19 cellular contexts compared by ENCODE assay signal in the genomic region with DNA sequence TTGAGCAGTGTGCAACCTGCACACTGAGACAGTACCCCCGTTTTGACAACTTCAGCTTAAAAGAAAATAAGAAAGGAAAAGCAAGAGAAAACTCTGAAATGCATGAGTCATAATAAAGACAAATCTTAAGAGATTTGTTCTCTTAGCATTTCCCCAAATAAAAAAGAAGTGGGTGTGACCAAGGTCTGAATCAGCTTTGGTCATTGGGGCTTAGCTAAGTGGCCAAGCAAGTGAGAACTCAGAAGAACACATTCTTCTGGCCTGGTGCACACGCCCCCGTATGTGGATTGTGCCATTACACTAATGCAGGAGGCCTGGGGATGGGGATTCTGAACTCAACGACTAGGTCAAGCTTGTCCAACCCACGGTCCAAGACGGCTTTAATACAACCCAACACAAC. TPM values are rescaled to one million over a fixed set of nuclear protein-coding genes. Genes with fewer than 3 reads are reported as not detected.
DNase-seq lines count a peak whose midpoint lies in the region; ATAC-seq and TF ChIP-seq lines count a peak whose summit lies in the region.
"Had no signal": no experiment of that assay in that cellular context is flagged by ENCODE, and none has a peak within 500 bp of the region (broad histone marks: within the 10 kb centered on the region; RNA-seq: fewer than 3 reads in every experiment).

No MANE protein-coding gene starts in this region.

- no peak overlapping the region for H3K9ac ChIP-seq in skeletal muscle satellite cell (ENCODE audit: low read depth, low read length)
- H3K9ac ChIP-seq: BLaER1 treated with 17β-estradiol and CSF1 and Interleukin-3, amounts not matched to agents 10 nM and 100 nM had no signal

- intact Hi-C loops in left cardiac atrium (cut with DNase I) = no loop called here

- no peak for TF ChIP-seq CTCF in fibroblast of pulmonary artery (IDR thresholded peaks at IDR 0.05; ENCODE audit: low read length, missing control alignments)

- no peaks in the 10 kb centered on the region for H3K36me3 ChIP-seq in skeletal muscle satellite cell (ENCODE audit: insufficient read depth, low read length)
- H3K36me3 ChIP-seq: BLaER1 treated with 17β-estradiol and CSF1 and Interleukin-3, amounts not matched to agents 10 nM and 100 nM; uterus had no signal

- H3K4me3 ChIP-seq in fibroblast of pulmonary artery (replicated peaks; ENCODE audit: low read depth, low read length) (no peak overlapping the region), skeletal muscle satellite cell (ENCODE audit: low read length) (no peak overlapping the region)
- H3K4me3 ChIP-seq: BLaER1 treated with 17β-estradiol and CSF1 and Interleukin-3, amounts not matched to agents 10 nM and 100 nM; SK-N-MC; uterus had no signal

- DNase-seq in EH (ENCODE audit: low read depth) (peak; percentile 80), amniotic epithelial cell (ENCODE audit: low read depth) (peak; percentile 71), fibroblast of pulmonary artery (ENCODE audit: low read depth) (peak; percentile 32), T1000 (lab: John Stamatoyannopoulos, UW) (no peak), left cardiac atrium (no peak), H4 (ENCODE audit: low spot score) (no peak)
- DNase-seq: activated naive CD8-positive, alpha-beta T cell treated with anti-CD3 and anti-CD28 coated beads, Interleukin-2, amount 10 ng/mL, durations not matched to agents 7 days and 5 days; activated T-cell treated with anti-CD3 and anti-CD28 coated beads, Interleukin-2, amount 50 U/mL, for 1 hour; DMS53; NCI-H1694 treated with DMSO at 0.1 percent for 48 hours; NCI-H524 treated with DMSO at 0.1 percent for 48 hours; stimulated activated CD4-positive, alpha-beta T cell treated with anti-CD3 and anti-CD28 coated beads, Interleukin-15, amount 100 ng/mL, for 24 hours; uterus had no signal

- no peaks in the 10 kb centered on the region for H3K27me3 ChIP-seq in skeletal muscle satellite cell (ENCODE audit: control insufficient read depth, insufficient read depth, low read length)
- H3K27me3 ChIP-seq: BLaER1 treated with 17β-estradiol and CSF1 and Interleukin-3, amounts not matched to agents 10 nM and 100 nM; uterus had no signal

- ATAC-seq in left cardiac atrium = no peak
- ATAC-seq in GM19467 (IDR thresholded peaks at IDR 0.05; ENCODE audit: unreplicated experiment) = no peak
- ATAC-seq: left lobe of liver had no signal

- H3K4me1 ChIP-seq in skeletal muscle satellite cell (ENCODE audit: control insufficient read depth, insufficient read depth, low read length) = peaks cover 16% of the 10 kb centered on the region
- H3K4me1 ChIP-seq: BLaER1 treated with 17β-estradiol and CSF1 and Interleukin-3, amounts not matched to agents 10 nM and 100 nM had no signal

- no peaks in the 10 kb centered on the region for H3K9me3 ChIP-seq in skeletal muscle satellite cell (replicated peaks; ENCODE audit: low read length)
- H3K9me3 ChIP-seq: BLaER1 treated with 17β-estradiol and CSF1 and Interleukin-3, amounts not matched to agents 10 nM and 100 nM; uterus had no signal

- H3K4me2 ChIP-seq in skeletal muscle satellite cell (ENCODE audit: low read length) = peak overlapping the region; percentile 32
- H3K4me2 ChIP-seq: BLaER1 treated with 17β-estradiol and CSF1 and Interleukin-3, amounts not matched to agents 10 nM and 100 nM had no signal

RNA-seq across cellular contexts. Expression of a gene that starts 56.9 kb away (rescaled TPM):
- total RNA-seq in skeletal muscle satellite cell (2012; rRNA removed) = 25.9 and 28.6 TPM in 2 replicates
- total RNA-seq in left cardiac atrium = 10 to 100 TPM; 30.8 to 60.6 TPM
- total RNA-seq in H4 (2014; rRNA removed; shearing (Covaris generic)) = 3.4 and 3.6 TPM in 2 replicates
- total RNA-seq: activated naive CD8-positive, alpha-beta T cell treated with anti-CD3 and anti-CD28 coated beads, Interleukin-2, amount 10 ng/mL, durations not matched to agents 7 days and 5 days; endothelial cell of umbilical vein had no signal

Comparison
In these comparisons a context has a peak if more than half of its experiments do, and no peak if none do; other contexts are left out.
1. DNase-seq: peak in EH (single experiment), amniotic epithelial cell (single experiment) and fibroblast of pulmonary artery (single experiment); none in T1000 (single experiment), left cardiac atrium (single experiment) and H4 (single experiment).